In genomic region chr10:71438761-71439160, GRCh38 we compare ENCODE assay signal across 26 cellular contexts.
"Had no signal": no experiment of that assay in that cellular context is flagged by ENCODE, and none has a peak within 500 bp of the region (broad histone marks: within the 10 kb centered on the region; RNA-seq: fewer than 3 reads in every experiment).

No MANE protein-coding gene starts in this region.

- ATAC-seq: effector memory CD8-positive, alpha-beta T cell; esophagus mucosa; gastroesophageal sphincter; heart left ventricle; left lung; naive thymus-derived CD8-positive, alpha-beta T cell; stimulated activated memory B cell treated with anti-CD40 and anti-IgM and Interleukin-4, amounts not matched to agents 10 μg/mL and 1 μg/mL and 100 μg/mL, for 72 hours had no signal

- H3K4me3 ChIP-seq: coronary artery, gastroesophageal sphincter, heart left ventricle, hepatocyte, left lung, prostate gland, right atrium auricular region, sigmoid colon, thoracic aorta, tibial nerve, upper lobe of left lung had no signal

- H3K27me3 ChIP-seq: gastroesophageal sphincter, heart left ventricle, hepatocyte, left lung, neutrophil, right atrium auricular region, sigmoid colon, tibial nerve, upper lobe of left lung had no signal

- H3K27ac Mint-ChIP-seq: effector memory CD8-positive, alpha-beta T cell; naive thymus-derived CD8-positive, alpha-beta T cell; nephron progenitor cell; stimulated activated memory B cell treated with anti-CD40 and anti-IgM and Interleukin-4, amounts not matched to agents 10 μg/mL and 1 μg/mL and 100 μg/mL, for 72 hours; stimulated activated naive CD8-positive, alpha-beta T cell treated with anti-CD3 and anti-CD28 coated beads, Interleukin-15, Interleukin-2, amounts not matched to agents 100 ng/mL and 50 ng/mL, for 24 hours had no signal

- H3K4me2 ChIP-seq: hepatocyte had no signal

- DNase-seq: dermis blood vessel endothelial cell; effector memory CD8-positive, alpha-beta T cell; foreskin fibroblast; heart left ventricle; kidney; left lung; mammary epithelial cell; mesendoderm; naive thymus-derived CD8-positive, alpha-beta T cell; nephron progenitor cell; sigmoid colon; stimulated activated CD4-positive, alpha-beta T cell treated with anti-CD3 and anti-CD28 coated beads, Interleukin-4, amount 100 ng/mL, for 4 hours; upper lobe of left lung had no signal

- H3K79me2 ChIP-seq: hepatocyte, parathyroid adenoma had no signal

- H3K27me3 Mint-ChIP-seq: stimulated activated naive CD8-positive, alpha-beta T cell treated with anti-CD3 and anti-CD28 coated beads, Interleukin-15, Interleukin-2, amounts not matched to agents 100 ng/mL and 50 ng/mL, for 24 hours had no signal

- H3K36me3 Mint-ChIP-seq: naive thymus-derived CD8-positive, alpha-beta T cell; stimulated activated memory B cell treated with anti-CD40 and anti-IgM and Interleukin-4, amounts not matched to agents 10 μg/mL and 1 μg/mL and 100 μg/mL, for 72 hours had no signal

- H3K9me3 Mint-ChIP-seq: effector memory CD8-positive, alpha-beta T cell; naive thymus-derived CD8-positive, alpha-beta T cell; nephron progenitor cell; stimulated activated memory B cell treated with anti-CD40 and anti-IgM and Interleukin-4, amounts not matched to agents 10 μg/mL and 1 μg/mL and 100 μg/mL, for 72 hours; stimulated activated naive CD8-positive, alpha-beta T cell treated with anti-CD3 and anti-CD28 coated beads, Interleukin-15, Interleukin-2, amounts not matched to agents 100 ng/mL and 50 ng/mL, for 24 hours had no signal

- H3K9me3 ChIP-seq: gastroesophageal sphincter, heart left ventricle, left lung, neutrophil, prostate gland, right atrium auricular region, sigmoid colon, thoracic aorta, tibial nerve, upper lobe of left lung had no signal

- H3K27ac ChIP-seq: coronary artery, epithelial cell of prostate, gastroesophageal sphincter, heart left ventricle, hepatocyte, left lung, neutrophil, parathyroid adenoma, prostate gland, right atrium auricular region, sigmoid colon, thoracic aorta, tibial nerve, upper lobe of left lung had no signal

- H3K36me3 ChIP-seq: gastroesophageal sphincter, heart left ventricle, left lung, neutrophil, prostate gland, right atrium auricular region, sigmoid colon, thoracic aorta, tibial nerve, upper lobe of left lung had no signal

- H3K4me1 ChIP-seq: parathyroid adenoma, prostate gland, sigmoid colon had no signal

- H3K4me3 Mint-ChIP-seq: effector memory CD8-positive, alpha-beta T cell; naive thymus-derived CD8-positive, alpha-beta T cell; nephron progenitor cell; stimulated activated memory B cell treated with anti-CD40 and anti-IgM and Interleukin-4, amounts not matched to agents 10 μg/mL and 1 μg/mL and 100 μg/mL, for 72 hours; stimulated activated naive CD8-positive, alpha-beta T cell treated with anti-CD3 and anti-CD28 coated beads, Interleukin-15, Interleukin-2, amounts not matched to agents 100 ng/mL and 50 ng/mL, for 24 hours had no signal

- H2AFZ ChIP-seq: hepatocyte, parathyroid adenoma had no signal

- H3K4me1 Mint-ChIP-seq: nephron progenitor cell; stimulated activated memory B cell treated with anti-CD40 and anti-IgM and Interleukin-4, amounts not matched to agents 10 μg/mL and 1 μg/mL and 100 μg/mL, for 72 hours had no signal
